In the genomic region with DNA sequence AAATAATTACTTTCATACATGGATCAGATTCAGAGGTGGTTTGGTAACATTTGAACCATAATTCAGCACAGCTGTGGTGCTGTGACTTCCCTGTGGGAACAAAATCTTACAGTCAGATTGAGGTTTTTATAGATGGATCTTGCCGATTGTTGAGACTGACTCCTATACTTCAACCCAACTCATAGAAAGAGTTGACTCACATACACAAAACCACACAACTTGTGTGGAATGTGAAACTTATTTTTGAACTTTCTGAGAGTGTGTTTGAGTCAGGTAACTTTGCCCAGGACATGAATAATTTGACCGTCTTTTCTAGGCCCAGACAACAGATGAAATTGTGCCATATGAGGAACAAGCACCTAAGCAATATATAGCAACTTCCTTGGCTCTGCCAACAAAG, we compare ENCODE assay signal across 36 cellular contexts.
"Had no signal": no experiment of that assay in that cellular context is flagged by ENCODE, and none has a peak within 500 bp of the region (broad histone marks: within the 10 kb centered on the region; RNA-seq: fewer than 3 reads in every experiment).

No MANE protein-coding gene starts in this region.

- H3K9me3 Mint-ChIP-seq: activated naive CD4-positive, alpha-beta T cell treated with anti-CD3 and anti-CD28 coated beads, Interleukin-2, amount 10 ng/mL, durations not matched to agents 7 days and 5 days; activated naive CD4-positive, alpha-beta T cell treated with anti-CD3 and anti-CD28 coated beads, Interleukin-2, amount 50 U/mL, for 24 hours; activated naive CD8-positive, alpha-beta T cell treated with anti-CD3 and anti-CD28 coated beads, Interleukin-2, amount 10 ng/mL, durations not matched to agents 7 days and 5 days; activated naive CD8-positive, alpha-beta T cell treated with anti-CD3 and anti-CD28 coated beads, Interleukin-2, amount 50 U/mL, for 24 hours; activated T-cell treated with anti-CD3 and anti-CD28 coated beads, Interleukin-2, amount 50 U/mL, for 24 hours; activated T-cell treated with anti-CD3 and anti-CD28 coated beads, Interleukin-2, amount 50 U/mL, for 4 hours; activated T-cell treated with anti-CD3 and anti-CD28 coated beads, Interleukin-2, amount 50 U/mL, for 72 hours; activated T-helper 1 cell treated with anti-CD3 and anti-CD28 coated beads, Interleukin-12 subunit alpha, Interleukin-12 subunit beta, Interleukin-2, Interleukin-4 antibody, amounts not matched to agents 30 ng/mL and 10 ng/mL and 1 ng/mL, durations not matched to agents 14 hours and 24 hours and 36 hours; activated T-helper 2 cell treated with anti-CD3 and anti-CD28 coated beads, Interferon-gamma antibody, Interleukin-2, Interleukin-4, amounts not matched to agents 10 μg/mL and 5 μg/mL and 100 μg/mL, durations not matched to agents 14 hours and 24 hours and 36 hours; brain; central memory CD8-positive, alpha-beta T cell had no signal

- H3K27ac Mint-ChIP-seq: activated naive CD4-positive, alpha-beta T cell treated with anti-CD3 and anti-CD28 coated beads, Interleukin-2, amount 10 ng/mL, durations not matched to agents 7 days and 5 days; activated naive CD4-positive, alpha-beta T cell treated with anti-CD3 and anti-CD28 coated beads, Interleukin-2, amount 50 U/mL, for 24 hours; activated naive CD8-positive, alpha-beta T cell; activated naive CD8-positive, alpha-beta T cell treated with anti-CD3 and anti-CD28 coated beads for 36 hours; activated naive CD8-positive, alpha-beta T cell treated with anti-CD3 and anti-CD28 coated beads, Interleukin-2, amount 10 ng/mL, durations not matched to agents 7 days and 5 days; activated naive CD8-positive, alpha-beta T cell treated with anti-CD3 and anti-CD28 coated beads, Interleukin-2, amount 50 U/mL, for 24 hours; activated T-cell treated with anti-CD3 and anti-CD28 coated beads, Interleukin-2, amount 50 U/mL, for 24 hours; activated T-cell treated with anti-CD3 and anti-CD28 coated beads, Interleukin-2, amount 50 U/mL, for 72 hours; activated T-helper 1 cell treated with anti-CD3 and anti-CD28 coated beads, Interleukin-12 subunit alpha, Interleukin-12 subunit beta, Interleukin-2, Interleukin-4 antibody, amounts not matched to agents 30 ng/mL and 10 ng/mL and 1 ng/mL, durations not matched to agents 14 hours and 24 hours and 36 hours; activated T-helper 2 cell treated with anti-CD3 and anti-CD28 coated beads, Interferon-gamma antibody, Interleukin-2, Interleukin-4, amounts not matched to agents 10 μg/mL and 5 μg/mL and 100 μg/mL, durations not matched to agents 14 hours and 24 hours and 36 hours; brain had no signal

- H3K27me3 ChIP-seq: adrenal gland, ascending aorta, body of pancreas, brain microvascular endothelial cell, breast epithelium, cardiac muscle cell had no signal

- H3K9me3 ChIP-seq: adrenal gland, ascending aorta, body of pancreas, breast epithelium had no signal

- H3K4me3 ChIP-seq: adrenal gland, ascending aorta, body of pancreas, breast epithelium, cardiac muscle cell had no signal

- DNase-seq: activated effector memory CD4-positive, alpha-beta T cell treated with anti-CD3 and anti-CD28 coated beads, Interleukin-2, amount 50 U/mL, for 16 hours; activated effector memory CD4-positive, alpha-beta T cell treated with Interleukin-2 at 50 U/mL for 16 hours; activated gamma-delta T cell; activated gamma-delta T cell treated with Interleukin-2 at 50 U/mL for 16 hours; activated naive CD4-positive, alpha-beta T cell; activated naive CD4-positive, alpha-beta T cell treated with anti-CD3 and anti-CD28 coated beads, Interleukin-2, amount 10 ng/mL, durations not matched to agents 7 days and 5 days; activated naive CD4-positive, alpha-beta T cell treated with anti-CD3 and anti-CD28 coated beads, Interleukin-2, amount 50 U/mL, for 16 hours; activated naive CD4-positive, alpha-beta T cell treated with Interleukin-2 at 50 U/mL for 16 hours; activated naive CD8-positive, alpha-beta T cell treated with anti-CD3 and anti-CD28 coated beads for 36 hours; activated naive CD8-positive, alpha-beta T cell treated with anti-CD3 and anti-CD28 coated beads, Interleukin-2, amount 10 ng/mL, durations not matched to agents 7 days and 5 days; activated naive CD8-positive, alpha-beta T cell treated with anti-CD3 and anti-CD28 coated beads, Interleukin-2, amount 50 U/mL, for 24 hours; activated T-cell treated with anti-CD3 and anti-CD28 coated beads for 4 hours; activated T-cell treated with anti-CD3 and anti-CD28 coated beads, Interleukin-2, amount 50 U/mL, for 1 hour; activated T-cell treated with anti-CD3 and anti-CD28 coated beads, Interleukin-2, amount 50 U/mL, for 24 hours; activated T-cell treated with anti-CD3 and anti-CD28 coated beads, Interleukin-2, amount 50 U/mL, for 4 hours; activated T-cell treated with anti-CD3 and anti-CD28 coated beads, Interleukin-2, amount 50 U/mL, for 48 hours; activated T-cell treated with anti-CD3 and anti-CD28 coated beads, Interleukin-2, amount 50 U/mL, for 72 hours; adrenal gland; amniotic stem cell; amygdala; anterior cingulate cortex; aorta; body of pancreas; brain microvascular endothelial cell; caudate nucleus; central memory CD4-positive, alpha-beta T cell; cerebellar nuclear complex had no signal

- H3K27me3 Mint-ChIP-seq: activated naive CD4-positive, alpha-beta T cell treated with anti-CD3 and anti-CD28 coated beads, Interleukin-2, amount 10 ng/mL, durations not matched to agents 7 days and 5 days; activated naive CD4-positive, alpha-beta T cell treated with anti-CD3 and anti-CD28 coated beads, Interleukin-2, amount 50 U/mL, for 24 hours; activated naive CD8-positive, alpha-beta T cell; activated naive CD8-positive, alpha-beta T cell treated with anti-CD3 and anti-CD28 coated beads for 36 hours; activated naive CD8-positive, alpha-beta T cell treated with anti-CD3 and anti-CD28 coated beads, Interleukin-2, amount 10 ng/mL, durations not matched to agents 7 days and 5 days; activated naive CD8-positive, alpha-beta T cell treated with anti-CD3 and anti-CD28 coated beads, Interleukin-2, amount 50 U/mL, for 24 hours; activated T-cell treated with anti-CD3 and anti-CD28 coated beads, Interleukin-2, amount 50 U/mL, for 24 hours; brain; central memory CD8-positive, alpha-beta T cell had no signal

- H3K36me3 Mint-ChIP-seq: activated naive CD4-positive, alpha-beta T cell treated with anti-CD3 and anti-CD28 coated beads, Interleukin-2, amount 10 ng/mL, durations not matched to agents 7 days and 5 days; activated naive CD4-positive, alpha-beta T cell treated with anti-CD3 and anti-CD28 coated beads, Interleukin-2, amount 50 U/mL, for 24 hours; activated naive CD8-positive, alpha-beta T cell; activated naive CD8-positive, alpha-beta T cell treated with anti-CD3 and anti-CD28 coated beads for 36 hours; activated naive CD8-positive, alpha-beta T cell treated with anti-CD3 and anti-CD28 coated beads, Interleukin-2, amount 10 ng/mL, durations not matched to agents 7 days and 5 days; brain had no signal

- H3K4me3 Mint-ChIP-seq: activated naive CD4-positive, alpha-beta T cell treated with anti-CD3 and anti-CD28 coated beads, Interleukin-2, amount 10 ng/mL, durations not matched to agents 7 days and 5 days; activated naive CD4-positive, alpha-beta T cell treated with anti-CD3 and anti-CD28 coated beads, Interleukin-2, amount 50 U/mL, for 24 hours; activated naive CD8-positive, alpha-beta T cell; activated naive CD8-positive, alpha-beta T cell treated with anti-CD3 and anti-CD28 coated beads for 36 hours; activated naive CD8-positive, alpha-beta T cell treated with anti-CD3 and anti-CD28 coated beads, Interleukin-2, amount 10 ng/mL, durations not matched to agents 7 days and 5 days; activated naive CD8-positive, alpha-beta T cell treated with anti-CD3 and anti-CD28 coated beads, Interleukin-2, amount 50 U/mL, for 24 hours; activated T-cell treated with anti-CD3 and anti-CD28 coated beads, Interleukin-2, amount 50 U/mL, for 24 hours; activated T-cell treated with anti-CD3 and anti-CD28 coated beads, Interleukin-2, amount 50 U/mL, for 4 hours; activated T-cell treated with anti-CD3 and anti-CD28 coated beads, Interleukin-2, amount 50 U/mL, for 72 hours; activated T-helper 1 cell treated with anti-CD3 and anti-CD28 coated beads, Interleukin-12 subunit alpha, Interleukin-12 subunit beta, Interleukin-2, Interleukin-4 antibody, amounts not matched to agents 30 ng/mL and 10 ng/mL and 1 ng/mL, durations not matched to agents 14 hours and 24 hours and 36 hours; brain; central memory CD8-positive, alpha-beta T cell had no signal

- H3K27ac ChIP-seq: adrenal gland, ascending aorta, body of pancreas, brain microvascular endothelial cell, breast epithelium, cardiac muscle cell had no signal

- H3K4me1 ChIP-seq: adrenal gland, ascending aorta, body of pancreas, breast epithelium had no signal

- H3K4me1 Mint-ChIP-seq: activated naive CD4-positive, alpha-beta T cell treated with anti-CD3 and anti-CD28 coated beads, Interleukin-2, amount 10 ng/mL, durations not matched to agents 7 days and 5 days; activated naive CD4-positive, alpha-beta T cell treated with anti-CD3 and anti-CD28 coated beads, Interleukin-2, amount 50 U/mL, for 24 hours; activated naive CD8-positive, alpha-beta T cell treated with anti-CD3 and anti-CD28 coated beads for 36 hours; activated naive CD8-positive, alpha-beta T cell treated with anti-CD3 and anti-CD28 coated beads, Interleukin-2, amount 10 ng/mL, durations not matched to agents 7 days and 5 days; activated naive CD8-positive, alpha-beta T cell treated with anti-CD3 and anti-CD28 coated beads, Interleukin-2, amount 50 U/mL, for 24 hours; brain; central memory CD8-positive, alpha-beta T cell had no signal

- H3K36me3 ChIP-seq: adrenal gland, ascending aorta, brain microvascular endothelial cell, breast epithelium, cardiac muscle cell had no signal

- ATAC-seq: activated naive CD8-positive, alpha-beta T cell treated with anti-CD3 and anti-CD28 coated beads, Interleukin-2, amount 50 U/mL, for 24 hours; activated T-cell treated with anti-CD3 and anti-CD28 coated beads, Interleukin-2, amount 50 U/mL, for 4 hours; body of pancreas had no signal
